In the genomic region with DNA sequence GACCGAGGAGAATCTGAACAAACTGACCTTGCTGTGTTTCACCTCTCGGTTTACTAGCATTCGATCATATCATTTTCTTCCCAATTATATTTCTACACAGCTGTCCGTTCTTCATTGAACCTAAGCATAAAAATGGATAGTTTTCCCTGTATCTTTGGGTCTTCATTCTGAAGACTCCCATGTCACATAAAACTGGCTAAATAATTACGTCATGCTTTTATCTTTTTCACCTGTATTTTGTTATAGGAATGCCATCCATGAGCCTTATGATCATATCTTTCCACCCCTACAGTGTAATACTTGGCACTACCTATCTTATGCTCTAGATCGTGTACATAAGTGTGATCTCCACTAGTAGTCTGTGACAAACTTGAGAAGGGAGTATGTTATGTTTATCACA, we compare ENCODE assay signal across 1 cellular context.
TF ChIP-seq lines count a peak whose summit lies in the region.

No MANE protein-coding gene starts in this region.

TF ChIP-seq in WTC11, 78 proteins besides CTCF, POLR2A, EP300 and RAD21 (continued from another document):
- TF ChIP-seq CBFB (CRISPR knock-in tag; IDR thresholded peaks at IDR 0.05; ENCODE audit: low read depth), result no peak
- TF ChIP-seq, protein P1, sequence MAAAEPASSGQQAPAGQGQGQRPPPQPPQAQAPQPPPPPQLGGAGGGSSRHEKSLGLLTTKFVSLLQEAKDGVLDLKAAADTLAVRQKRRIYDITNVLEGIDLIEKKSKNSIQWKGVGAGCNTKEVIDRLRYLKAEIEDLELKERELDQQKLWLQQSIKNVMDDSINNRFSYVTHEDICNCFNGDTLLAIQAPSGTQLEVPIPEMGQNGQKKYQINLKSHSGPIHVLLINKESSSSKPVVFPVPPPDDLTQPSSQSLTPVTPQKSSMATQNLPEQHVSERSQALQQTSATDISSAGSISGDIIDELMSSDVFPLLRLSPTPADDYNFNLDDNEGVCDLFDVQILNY (CRISPR knock-in tag; IDR thresholded peaks at IDR 0.05), result no peak
- TF ChIP-seq, protein P2, sequence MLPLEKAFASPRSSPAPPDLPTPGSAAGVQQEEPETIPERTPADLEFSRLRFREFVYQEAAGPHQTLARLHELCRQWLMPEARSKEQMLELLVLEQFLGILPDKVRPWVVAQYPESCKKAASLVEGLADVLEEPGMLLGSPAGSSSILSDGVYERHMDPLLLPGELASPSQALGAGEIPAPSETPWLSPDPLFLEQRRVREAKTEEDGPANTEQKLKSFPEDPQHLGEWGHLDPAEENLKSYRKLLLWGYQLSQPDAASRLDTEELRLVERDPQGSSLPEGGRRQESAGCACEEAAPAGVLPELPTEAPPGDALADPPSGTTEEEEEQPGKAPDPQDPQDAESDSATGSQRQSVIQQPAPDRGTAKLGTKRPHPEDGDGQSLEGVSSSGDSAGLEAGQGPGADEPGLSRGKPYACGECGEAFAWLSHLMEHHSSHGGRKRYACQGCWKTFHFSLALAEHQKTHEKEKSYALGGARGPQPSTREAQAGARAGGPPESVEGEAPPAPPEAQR (CRISPR knock-in tag; IDR thresholded peaks at IDR 0.05), result no peak
- no peak for TF ChIP-seq NFATC4 (CRISPR knock-in tag; IDR thresholded peaks at IDR 0.05)
- TF ChIP-seq, protein P3, sequence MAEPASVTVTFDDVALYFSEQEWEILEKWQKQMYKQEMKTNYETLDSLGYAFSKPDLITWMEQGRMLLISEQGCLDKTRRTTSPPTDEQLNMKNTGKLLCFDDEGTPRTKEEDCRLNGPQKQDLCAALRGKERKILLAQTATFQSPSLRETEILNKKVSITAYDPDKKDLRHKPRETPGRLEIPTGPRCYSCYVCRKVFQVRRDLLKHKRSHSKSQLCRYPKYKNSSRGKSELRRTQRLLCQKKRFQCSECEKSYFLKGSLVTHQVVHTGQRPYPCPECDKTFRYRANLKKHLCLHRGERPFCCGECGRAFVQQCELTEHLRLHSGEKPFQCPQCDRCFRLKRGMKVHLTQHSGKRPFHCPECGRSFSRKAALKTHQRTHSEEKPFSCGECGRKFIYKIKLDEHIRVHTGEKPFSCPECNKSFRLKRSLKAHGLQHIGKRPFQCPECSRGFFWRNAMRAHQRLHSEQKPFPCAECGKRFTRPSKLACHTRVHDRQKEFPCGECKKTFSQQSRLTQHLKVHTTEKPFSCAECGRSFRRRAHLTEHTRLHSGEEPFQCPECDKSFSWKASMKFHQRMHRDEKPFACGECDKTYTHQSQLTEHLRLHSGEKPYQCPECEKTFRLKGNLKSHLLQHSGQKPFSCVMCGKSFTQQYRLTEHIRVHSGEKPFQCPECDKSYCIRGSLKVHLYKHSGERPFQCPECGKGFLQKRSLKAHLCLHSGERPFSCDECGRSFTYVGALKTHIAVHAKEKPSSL (CRISPR knock-in tag; conservative IDR thresholded peaks at IDR 0.05), result no peak
- no peak for TF ChIP-seq ZNF138 (CRISPR knock-in tag; conservative IDR thresholded peaks at IDR 0.05)
- no peak for TF ChIP-seq PRRX2 (CRISPR knock-in tag; IDR thresholded peaks at IDR 0.05)
- no peak for TF ChIP-seq GABPB1 (CRISPR knock-in tag; IDR thresholded peaks at IDR 0.05)
- TF ChIP-seq FOXP1 (CRISPR knock-in tag; IDR thresholded peaks at IDR 0.05; ENCODE audit: borderline replicate concordance), result no peak
- TF ChIP-seq, protein P4, sequence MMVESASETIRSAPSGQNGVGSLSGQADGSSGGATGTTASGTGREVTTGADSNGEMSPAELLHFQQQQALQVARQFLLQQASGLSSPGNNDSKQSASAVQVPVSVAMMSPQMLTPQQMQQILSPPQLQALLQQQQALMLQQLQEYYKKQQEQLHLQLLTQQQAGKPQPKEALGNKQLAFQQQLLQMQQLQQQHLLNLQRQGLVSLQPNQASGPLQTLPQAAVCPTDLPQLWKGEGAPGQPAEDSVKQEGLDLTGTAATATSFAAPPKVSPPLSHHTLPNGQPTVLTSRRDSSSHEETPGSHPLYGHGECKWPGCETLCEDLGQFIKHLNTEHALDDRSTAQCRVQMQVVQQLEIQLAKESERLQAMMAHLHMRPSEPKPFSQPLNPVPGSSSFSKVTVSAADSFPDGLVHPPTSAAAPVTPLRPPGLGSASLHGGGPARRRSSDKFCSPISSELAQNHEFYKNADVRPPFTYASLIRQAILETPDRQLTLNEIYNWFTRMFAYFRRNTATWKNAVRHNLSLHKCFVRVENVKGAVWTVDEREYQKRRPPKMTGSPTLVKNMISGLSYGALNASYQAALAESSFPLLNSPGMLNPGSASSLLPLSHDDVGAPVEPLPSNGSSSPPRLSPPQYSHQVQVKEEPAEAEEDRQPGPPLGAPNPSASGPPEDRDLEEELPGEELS (CRISPR knock-in tag; IDR thresholded peaks at IDR 0.05), result no peak
- TF ChIP-seq OVOL2 (CRISPR knock-in tag; IDR thresholded peaks at IDR 0.05; ENCODE audit: borderline replicate concordance), result no peak
- no peak for TF ChIP-seq RORB (CRISPR knock-in tag; IDR thresholded peaks at IDR 0.05)
- no peak for TF ChIP-seq TCF7 (CRISPR knock-in tag; IDR thresholded peaks at IDR 0.05; ENCODE audit: low read depth)
- TF ChIP-seq, protein P5, sequence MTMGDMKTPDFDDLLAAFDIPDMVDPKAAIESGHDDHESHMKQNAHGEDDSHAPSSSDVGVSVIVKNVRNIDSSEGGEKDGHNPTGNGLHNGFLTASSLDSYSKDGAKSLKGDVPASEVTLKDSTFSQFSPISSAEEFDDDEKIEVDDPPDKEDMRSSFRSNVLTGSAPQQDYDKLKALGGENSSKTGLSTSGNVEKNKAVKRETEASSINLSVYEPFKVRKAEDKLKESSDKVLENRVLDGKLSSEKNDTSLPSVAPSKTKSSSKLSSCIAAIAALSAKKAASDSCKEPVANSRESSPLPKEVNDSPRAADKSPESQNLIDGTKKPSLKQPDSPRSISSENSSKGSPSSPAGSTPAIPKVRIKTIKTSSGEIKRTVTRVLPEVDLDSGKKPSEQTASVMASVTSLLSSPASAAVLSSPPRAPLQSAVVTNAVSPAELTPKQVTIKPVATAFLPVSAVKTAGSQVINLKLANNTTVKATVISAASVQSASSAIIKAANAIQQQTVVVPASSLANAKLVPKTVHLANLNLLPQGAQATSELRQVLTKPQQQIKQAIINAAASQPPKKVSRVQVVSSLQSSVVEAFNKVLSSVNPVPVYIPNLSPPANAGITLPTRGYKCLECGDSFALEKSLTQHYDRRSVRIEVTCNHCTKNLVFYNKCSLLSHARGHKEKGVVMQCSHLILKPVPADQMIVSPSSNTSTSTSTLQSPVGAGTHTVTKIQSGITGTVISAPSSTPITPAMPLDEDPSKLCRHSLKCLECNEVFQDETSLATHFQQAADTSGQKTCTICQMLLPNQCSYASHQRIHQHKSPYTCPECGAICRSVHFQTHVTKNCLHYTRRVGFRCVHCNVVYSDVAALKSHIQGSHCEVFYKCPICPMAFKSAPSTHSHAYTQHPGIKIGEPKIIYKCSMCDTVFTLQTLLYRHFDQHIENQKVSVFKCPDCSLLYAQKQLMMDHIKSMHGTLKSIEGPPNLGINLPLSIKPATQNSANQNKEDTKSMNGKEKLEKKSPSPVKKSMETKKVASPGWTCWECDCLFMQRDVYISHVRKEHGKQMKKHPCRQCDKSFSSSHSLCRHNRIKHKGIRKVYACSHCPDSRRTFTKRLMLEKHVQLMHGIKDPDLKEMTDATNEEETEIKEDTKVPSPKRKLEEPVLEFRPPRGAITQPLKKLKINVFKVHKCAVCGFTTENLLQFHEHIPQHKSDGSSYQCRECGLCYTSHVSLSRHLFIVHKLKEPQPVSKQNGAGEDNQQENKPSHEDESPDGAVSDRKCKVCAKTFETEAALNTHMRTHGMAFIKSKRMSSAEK (CRISPR knock-in tag; IDR thresholded peaks at IDR 0.05; ENCODE audit: borderline replicate concordance), result no peak
- TF ChIP-seq, protein P6, sequence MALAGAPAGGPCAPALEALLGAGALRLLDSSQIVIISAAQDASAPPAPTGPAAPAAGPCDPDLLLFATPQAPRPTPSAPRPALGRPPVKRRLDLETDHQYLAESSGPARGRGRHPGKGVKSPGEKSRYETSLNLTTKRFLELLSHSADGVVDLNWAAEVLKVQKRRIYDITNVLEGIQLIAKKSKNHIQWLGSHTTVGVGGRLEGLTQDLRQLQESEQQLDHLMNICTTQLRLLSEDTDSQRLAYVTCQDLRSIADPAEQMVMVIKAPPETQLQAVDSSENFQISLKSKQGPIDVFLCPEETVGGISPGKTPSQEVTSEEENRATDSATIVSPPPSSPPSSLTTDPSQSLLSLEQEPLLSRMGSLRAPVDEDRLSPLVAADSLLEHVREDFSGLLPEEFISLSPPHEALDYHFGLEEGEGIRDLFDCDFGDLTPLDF (CRISPR knock-in tag; IDR thresholded peaks at IDR 0.05), result no peak
TF ChIP-seq in WTC11: peak in this region for 0.
